In genomic region chr13:42275098-42275471, GRCh38 we compare ENCODE assay signal across 10 cellular contexts. TPM values are rescaled to one million over a fixed set of nuclear protein-coding genes. Genes with fewer than 3 reads are reported as not detected.
DNase-seq lines count a peak whose midpoint lies in the region; ATAC-seq, FAIRE-seq and TF ChIP-seq lines count a peak whose summit lies in the region.
"Had no signal": no experiment of that assay in that cellular context is flagged by ENCODE, and none has a peak within 500 bp of the region (broad histone marks: within the 10 kb centered on the region; RNA-seq: fewer than 3 reads in every experiment).

No MANE protein-coding gene starts in this region.

- no peak overlapping the region for H3K27ac Mint-ChIP-seq in central memory CD8-positive, alpha-beta T cell (ENCODE audit: low read depth)

- peaks cover 22% of the 10 kb centered on the region for H3K36me3 Mint-ChIP-seq in central memory CD8-positive, alpha-beta T cell (ENCODE audit: insufficient read depth)

- peak; percentile 90 for FAIRE-seq in GM12891 (lab: Jason Lieb, UNC)

- peak; percentile 80 for TF ChIP-seq POLR2A in GM12891 (IDR thresholded peaks at IDR 0.05; ENCODE audit: low read depth, low read length)

- DNase-seq in GM12891 (ENCODE audit: insufficient read length, low spot score) (no peak), NCI-H1694 (lab: John Stamatoyannopoulos, UW) (no peak)
- DNase-seq in central memory CD8-positive, alpha-beta T cell (ENCODE audit: low spot score in 2 of 2): no peak
- no peak for DNase-seq in stimulated activated CD4-positive, alpha-beta T cell treated with anti-CD3 and anti-CD28 coated beads, Interleukin-4, amount 100 ng/mL, for 4 hours
- no peak for DNase-seq in activated CD8-positive, alpha-beta memory T cell treated with anti-CD3 and anti-CD28 coated beads, Interleukin-2, amount 50 U/mL, for 4 hours
- DNase-seq: NCI-H2171 treated with DMSO at 0.1 percent for 48 hours had no signal

- peak overlapping the region; percentile 94 for H3K4me3 Mint-ChIP-seq in central memory CD8-positive, alpha-beta T cell

- H3K4me1 Mint-ChIP-seq in central memory CD8-positive, alpha-beta T cell: peaks cover 71% of the 10 kb centered on the region

- H3K9me3 Mint-ChIP-seq in central memory CD8-positive, alpha-beta T cell: no peaks in the 10 kb centered on the region

- ATAC-seq in GM19395 (IDR thresholded peaks at IDR 0.05; ENCODE audit: unreplicated experiment): peak; percentile 44
- peak; percentile 28 for ATAC-seq in HG03521 (IDR thresholded peaks at IDR 0.05; ENCODE audit: unreplicated experiment)
- ATAC-seq in central memory CD8-positive, alpha-beta T cell (replicated peaks; ENCODE audit: extremely low read depth, poor library complexity, severe bottlenecking): no peak
- ATAC-seq in HG03139 (IDR thresholded peaks at IDR 0.05; ENCODE audit: unreplicated experiment): no peak
- ATAC-seq: gastroesophageal sphincter had no signal

- H3K27me3 Mint-ChIP-seq in central memory CD8-positive, alpha-beta T cell: no peaks in the 10 kb centered on the region

TF ChIP-seq in GM12891, 5 proteins besides CTCF, POLR2A, EP300 and RAD21:
- TF ChIP-seq POLR2AphosphoS5 (IDR thresholded peaks at IDR 0.05; ENCODE audit: low read depth, low read length): peak; percentile 84
- TF ChIP-seq SPI1 (IDR thresholded peaks at IDR 0.05; ENCODE audit: low read depth, low read length): peak; percentile 98
- TF ChIP-seq POU2F2 (IDR thresholded peaks at IDR 0.05; ENCODE audit: low read depth, low read length): peak; percentile 92
- TF ChIP-seq TAF1 (IDR thresholded peaks at IDR 0.05; ENCODE audit: low read depth, low read length): no peak
- no peak for TF ChIP-seq PAX5 (IDR thresholded peaks at IDR 0.05; ENCODE audit: insufficient read depth, low read length, severe bottlenecking)
TF ChIP-seq in GM12891: peak in this region for 3.

RNA-seq across cellular contexts. Expression of gene AKAP11, which starts 3.1 kb away (rescaled TPM):
- polyA plus RNA-seq in GM12891 (2012; ENCODE audit: low read depth, missing spikeins): 11.1 TPM

Comparison
In these comparisons a context has a peak if more than half of its experiments do, and no peak if none do; other contexts are left out.
1. ATAC-seq: peak in GM19395 (single experiment) and HG03521 (single experiment); none in central memory CD8-positive, alpha-beta T cell (single experiment) and HG03139 (single experiment).